20 cellular contexts compared by ENCODE assay signal in the genomic region with DNA sequence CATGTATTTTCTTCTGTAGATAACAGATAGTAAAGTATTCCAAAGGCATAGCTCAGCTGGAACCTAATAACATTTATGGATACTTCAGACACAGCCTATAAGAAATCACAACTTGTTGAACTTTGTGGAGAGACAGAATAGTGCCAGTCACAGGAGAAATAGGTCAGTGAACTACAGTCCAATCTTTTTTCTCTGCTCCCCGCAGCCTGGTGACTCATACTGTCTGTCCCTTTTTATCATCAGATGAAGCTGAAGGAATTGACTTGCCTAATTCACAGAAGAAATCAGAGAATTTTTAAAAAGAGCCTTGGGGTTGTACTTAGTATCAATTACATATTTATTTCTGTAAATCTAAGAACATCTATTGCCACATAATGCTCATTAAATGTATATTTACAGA.
"Had no signal": no experiment of that assay in that cellular context is flagged by ENCODE, and none has a peak within 500 bp of the region (broad histone marks: within the 10 kb centered on the region; RNA-seq: fewer than 3 reads in every experiment).

No MANE protein-coding gene starts in this region.

- DNase-seq: cortex of kidney; dorsolateral prefrontal cortex; effector CD8-positive, alpha-beta T cell; foreskin melanocyte; head of caudate nucleus; kidney glomerular epithelial cell; mesendoderm; naive thymus-derived CD4-positive, alpha-beta T cell; nephron progenitor cell; posterior cingulate gyrus; stimulated activated CD4-positive, alpha-beta T cell treated with anti-CD3 and anti-CD28 coated beads, Interleukin-2, amount 100 ng/mL, for 24 hours; stimulated activated CD4-positive, alpha-beta T cell treated with anti-CD3 and anti-CD28 coated beads, Interleukin-4, amount 100 ng/mL, for 4 hours; stimulated activated naive B cell treated with anti-CD40 and anti-IgM and Interleukin-4, amounts not matched to agents 10 μg/mL and 1 μg/mL and 100 μg/mL, for 72 hours; stimulated activated naive CD8-positive, alpha-beta T cell treated with anti-CD3 and anti-CD28 coated beads, Interleukin-15, amount 100 ng/mL, for 72 hours; testis; upper lobe of right lung had no signal

- H3K4me3 ChIP-seq: dorsolateral prefrontal cortex, hepatocyte, testis, tibial nerve, upper lobe of right lung had no signal

- H3K4me2 ChIP-seq: hepatocyte had no signal

- H3K36me3 ChIP-seq: tibial nerve, upper lobe of right lung had no signal

- H3K27me3 ChIP-seq: hepatocyte, testis, tibial nerve, upper lobe of right lung had no signal

- H3K27ac ChIP-seq: dorsolateral prefrontal cortex, hepatocyte, testis, tibial nerve, upper lobe of right lung had no signal

- H3K9me3 ChIP-seq: testis, upper lobe of right lung had no signal

- ATAC-seq: naive thymus-derived CD4-positive, alpha-beta T cell; sciatic nerve; stimulated activated naive B cell treated with anti-CD40 and anti-IgM and Interleukin-4, amounts not matched to agents 10 μg/mL and 1 μg/mL and 100 μg/mL, for 72 hours; stimulated activated naive CD8-positive, alpha-beta T cell treated with anti-CD3 and anti-CD28 coated beads, Interleukin-15, amount 100 ng/mL, for 72 hours; upper lobe of right lung had no signal

- H3K4me1 ChIP-seq: testis, tibial nerve, upper lobe of right lung had no signal

- FAIRE-seq: islet of Langerhans had no signal

- H3K79me2 ChIP-seq: hepatocyte had no signal

- H2AFZ ChIP-seq: hepatocyte had no signal
